Comparison of ENCODE assay signal across 13 cellular contexts in the genomic region with DNA sequence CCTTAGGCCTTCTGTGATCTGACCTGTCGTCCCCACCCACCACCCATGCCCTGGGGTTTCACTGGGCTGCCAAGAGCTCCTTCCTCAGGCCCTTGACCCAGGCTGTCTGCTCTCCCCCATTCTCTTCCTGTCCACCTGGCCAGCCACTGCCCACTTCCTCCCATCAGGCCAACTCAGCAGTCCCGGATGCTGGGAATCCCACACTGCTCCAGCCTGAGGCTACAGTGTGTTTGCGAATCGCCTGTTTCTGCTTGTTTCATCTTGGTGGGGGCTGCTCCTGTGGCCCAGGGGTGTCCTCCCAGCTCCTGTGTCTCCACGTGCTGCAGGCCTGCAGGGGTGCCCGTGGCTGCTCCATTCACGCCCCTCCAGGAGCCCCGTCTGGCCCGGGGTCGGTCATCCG. TPM values are rescaled to one million over a fixed set of nuclear protein-coding genes. Genes with fewer than 3 reads are reported as not detected.
DNase-seq lines count a peak whose midpoint lies in the region; ATAC-seq and TF ChIP-seq lines count a peak whose summit lies in the region.
"Had no signal": no experiment of that assay in that cellular context is flagged by ENCODE, and none has a peak within 500 bp of the region (broad histone marks: within the 10 kb centered on the region; RNA-seq: fewer than 3 reads in every experiment).

No MANE protein-coding gene starts in this region.

- H3K9me3 ChIP-seq in IMR-90 (ENCODE audit: control insufficient read depth, insufficient read depth, low read length) (no peaks in the 10 kb centered on the region), lower lobe of right lung (no peaks in the 10 kb centered on the region), body of pancreas (no peaks in the 10 kb centered on the region)
- H3K9me3 ChIP-seq: tibial artery had no signal

- peak overlapping the region; percentile 85 for H2AK9ac ChIP-seq in IMR-90 (replicated peaks; ENCODE audit: low read depth, low read length, poor library complexity)

- no peak for TF ChIP-seq RAD21 in IMR-90 (IDR thresholded peaks at IDR 0.05; ENCODE audit: low read length)

- peak overlapping the region; percentile 10 for H2AFZ ChIP-seq in IMR-90 (replicated peaks; ENCODE audit: low read length, poor library complexity)

- H3K4me2 ChIP-seq in IMR-90 (ENCODE audit: low read depth, low read length) = no peak overlapping the region

- no peaks in the 10 kb centered on the region for H3K36me3 Mint-ChIP-seq in activated B cell treated with CpG ODN at 0.5 μM for 24 hours (ENCODE audit: low read depth)

- H3K14ac ChIP-seq in IMR-90 (replicated peaks; ENCODE audit: low read depth, low read length) = no peak overlapping the region

- H2BK5ac ChIP-seq in IMR-90 (ENCODE audit: low read depth, low read length, poor library complexity, severe bottlenecking) = no peak overlapping the region

- H2BK20ac ChIP-seq in IMR-90 (ENCODE audit: low read depth, low read length) = 0 out of 2 replicates have a peak overlapping the region, but pooled peaks have one; percentile 10

- no peak for TF ChIP-seq CTCF in C4-2B (conservative IDR thresholded peaks at IDR 0.05)
- TF ChIP-seq CTCF in IMR-90 (conservative IDR thresholded peaks at IDR 0.05; ENCODE audit: low read depth, low read length) = no peak
- TF ChIP-seq CTCF in activated B cell treated with CpG ODN at 0.5 μM for 24 hours (IDR thresholded peaks at IDR 0.05) = no peak
- no peak for TF ChIP-seq CTCF in lower lobe of right lung (IDR thresholded peaks at IDR 0.05)
- TF ChIP-seq CTCF in body of pancreas (IDR thresholded peaks at IDR 0.05) = no peak

- intact Hi-C loops in IMR-90 (cut with micrococcal nuclease) = loop anchor here (5.0 kb wide), 1 partner anchor 268 kb away; the partner anchor contains the start of gene SOX8
- intact Hi-C loops in activated B cell treated with CpG ODN at 0.5 μM for 24 hours (cut with micrococcal nuclease) = loop anchor here (1.0 to 5.0 kb wide), 2 partner anchors 74 to 163 kb away; partner anchors contain the start of genes CHTF18 and RPUSD1
- intact Hi-C loops in lower lobe of right lung (cut with DNase I) = no loop called here
- intact Hi-C loops in body of pancreas (cut with DNase I) = loop anchor here (5.0 kb wide), 1 partner anchor 338 kb away; no protein-coding TSS in a partner anchor

- H3K4me1 ChIP-seq in IMR-90 (ENCODE audit: control insufficient read depth, insufficient read depth, low read length) (peaks cover 14% of the 10 kb centered on the region; the same call in 1 of the 2 replicates), lower lobe of right lung (peaks cover 18% of the 10 kb centered on the region), body of pancreas (peaks cover 52% of the 10 kb centered on the region)

- H2AK5ac ChIP-seq in IMR-90 (ENCODE audit: low read depth, low read length) = peak overlapping the region; percentile 42; the same call in 1 of the 2 replicates

- dilution Hi-C loops in IMR-90 (cut with HindIII; ENCODE audit: low sequenced_read_pairs, unreplicated experiment) = no loop called here

- no peak for DNase-seq in IMR-90
- DNase-seq in activated B cell treated with CpG ODN at 0.5 μM for 24 hours = no peak
- DNase-seq in lower lobe of right lung = no peak
- no peak for DNase-seq in body of pancreas
- DNase-seq in OCI-M2 (lab: John Stamatoyannopoulos, UW; ENCODE audit: unreplicated experiment) = no peak
- DNase-seq: activated effector memory CD4-positive, alpha-beta T cell treated with anti-CD3 and anti-CD28 coated beads, Interleukin-2, amount 50 U/mL, for 16 hours had no signal

- TF ChIP-seq POLR2A in IMR-90 (IDR thresholded peaks at IDR 0.05; ENCODE audit: low read depth, low read length) = no peak
- TF ChIP-seq POLR2A in body of pancreas (IDR thresholded peaks at IDR 0.05) = no peak

- CTCF ChIA-PET in IMR-90 (lab: Yijun Ruan, JAX) (no interaction called here), activated B cell treated with CpG ODN at 0.5 μM for 24 hours (lab: Charles Lee) (interaction anchor here (1.5 to 2.6 kb wide), 2 partner anchors 71 to 388 kb away, joined by 6 to 13 read pairs; no protein-coding TSS in a partner anchor)

- peak overlapping the region; percentile 82 for H3K27ac ChIP-seq in C4-2B
- no peak overlapping the region for H3K27ac ChIP-seq in IMR-90 (ENCODE audit: insufficient read depth, low read length)
- no peak overlapping the region for H3K27ac ChIP-seq in lower lobe of right lung
- no peak overlapping the region for H3K27ac ChIP-seq in body of pancreas
- H3K27ac ChIP-seq: cardiac muscle cell, tibial artery had no signal

- H3K9me1 ChIP-seq in IMR-90 (ENCODE audit: insufficient read depth, low read length) = no peaks in the 10 kb centered on the region

- H3K27me3 ChIP-seq in IMR-90 (ENCODE audit: control insufficient read depth, insufficient read depth, low read length) = no peaks in the 10 kb centered on the region
- peaks cover 37% of the 10 kb centered on the region for H3K27me3 ChIP-seq in lower lobe of right lung (ENCODE audit: low read depth)
- peaks cover 0 to 16% of the 10 kb centered on the region in 2 donors for H3K27me3 ChIP-seq in body of pancreas

- H4K8ac ChIP-seq in IMR-90 (ENCODE audit: low read depth in 2 of 2, low read length in 2 of 2) = no peak overlapping the region

- H3K56ac ChIP-seq in IMR-90 (ENCODE audit: extremely low read depth, insufficient read depth, low read length) = no peak overlapping the region

- no TSS peak for BruUV-seq in IMR-90 (replicated peaks; lab: Mats Ljungman, UMichigan)

- no peak overlapping the region for H4K5ac ChIP-seq in IMR-90 (ENCODE audit: low read depth, low read length)

- POLR2A ChIA-PET in IMR-90 (lab: Charles Lee; ENCODE audit: unreplicated experiment) = no interaction called here
- POLR2A ChIA-PET in activated B cell treated with CpG ODN at 0.5 μM for 24 hours (lab: Charles Lee) = interaction anchor here (1.3 kb wide), 1 partner anchor 14 kb away, joined by 5 read pairs; no protein-coding TSS in a partner anchor

- no peak overlapping the region for H3K18ac ChIP-seq in IMR-90 (ENCODE audit: low read depth, low read length)

- ATAC-seq in IMR-90 (ENCODE audit: low read depth) (no peak), activated B cell treated with CpG ODN at 0.5 μM for 24 hours (ENCODE audit: low read depth) (no peak), lower lobe of right lung (no peak), body of pancreas (no peak), HG02885 (IDR thresholded peaks at IDR 0.05; ENCODE audit: poor library complexity, unreplicated experiment) (no peak), GM19397 (IDR thresholded peaks at IDR 0.05; ENCODE audit: unreplicated experiment) (no peak)

- H3K4me3 ChIP-seq in IMR-90 (ENCODE audit: insufficient read depth, low read depth, low read length) (no peak overlapping the region), lower lobe of right lung (peak overlapping the region; percentile 34), body of pancreas (no peak overlapping the region)

- H3K9me3 Mint-ChIP-seq in activated B cell treated with CpG ODN at 0.5 μM for 24 hours = no peaks in the 10 kb centered on the region

- peaks cover 11% of the 10 kb centered on the region for H3K4me1 Mint-ChIP-seq in activated B cell treated with CpG ODN at 0.5 μM for 24 hours

- H3K79me1 ChIP-seq in IMR-90 (ENCODE audit: low read depth in 1 of 2, low read length in 2 of 2) = peaks cover 5 to 16% of the 10 kb centered on the region in 2 experiments

- H3K4me3 Mint-ChIP-seq in activated B cell treated with CpG ODN at 0.5 μM for 24 hours = peak overlapping the region; percentile 36

- peaks cover 10% of the 10 kb centered on the region for H3K27me3 Mint-ChIP-seq in activated B cell treated with CpG ODN at 0.5 μM for 24 hours

- H4K91ac ChIP-seq in IMR-90 (ENCODE audit: insufficient read depth, low read depth, low read length) = no peak overlapping the region

- peaks cover 11% of the 10 kb centered on the region for H4K20me1 ChIP-seq in IMR-90 (ENCODE audit: insufficient read depth, low read length)

- H3K23ac ChIP-seq in IMR-90 (ENCODE audit: low read depth, low read length) = no peak overlapping the region

- H3K36me3 ChIP-seq in IMR-90 (ENCODE audit: control insufficient read depth, insufficient read depth, low read length) (no peaks in the 10 kb centered on the region), lower lobe of right lung (no peaks in the 10 kb centered on the region), body of pancreas (replicated peaks in 1 of 2; ENCODE audit: insufficient read depth in 1 of 2, low read depth in 2 of 2) (no peaks in the 10 kb centered on the region)
- H3K36me3 ChIP-seq: cardiac muscle cell, tibial artery had no signal

- no peak overlapping the region for H3K27ac Mint-ChIP-seq in activated B cell treated with CpG ODN at 0.5 μM for 24 hours

- in situ Hi-C loops in IMR-90 (cut with MboI; ENCODE audit: low sequenced_read_pairs) = loop anchor here (5.0 to 25.0 kb wide), 2 partner anchors 73 to 348 kb away; partner anchors contain the start of genes CHTF18, RPUSD1 and SSTR5

- WGBS in IMR-90 (ENCODE audit: extremely low coverage in 2 of 2, insufficient read length in 1 of 2), 2 experiments = 84% methylated on average over 11 of the region's 11 CpGs; no CpG with 5 or more reads in 1 of the 2 experiments
- WGBS in body of pancreas, 2 donors = 74 to 81% methylated on average over 2 to 11 of the region's 11 CpGs

- H2BK120ac ChIP-seq in IMR-90 (ENCODE audit: low read depth, low read length) = no peak overlapping the region

- H3K4ac ChIP-seq in IMR-90 (ENCODE audit: low read depth, low read length) = no peak overlapping the region

- H3K9ac ChIP-seq in IMR-90 (ENCODE audit: low read depth, low read length) = no peak overlapping the region

- no peak overlapping the region for H2BK15ac ChIP-seq in IMR-90 (ENCODE audit: low read depth, low read length)

RNA-seq across cellular contexts. Expression of gene METRN, which starts 0.8 kb away (rescaled TPM):
- total RNA-seq in IMR-90 (2012; rRNA removed) = 6.1 and 8.6 TPM in 2 replicates
- polyA plus RNA-seq in IMR-90 (2012; rRNA removed) = 48.2 and 91.1 TPM in 2 replicates
- 17.8 and 53.0 TPM in 2 replicates for polyA plus RNA-seq in IMR-90 (2012; cell fraction: cytosol; rRNA removed)
- 15.9 and 43.0 TPM in 2 replicates for polyA plus RNA-seq in IMR-90 (2012; cell fraction: nucleus; rRNA removed; ENCODE audit: low replicate concordance)
- total RNA-seq in activated B cell treated with CpG ODN at 0.5 μM for 24 hours = 5.0 and 6.7 TPM in 2 replicates
- total RNA-seq in lower lobe of right lung = 35.9 TPM
- total RNA-seq in body of pancreas = 10 to 100 TPM; 36.6 to 71.9 TPM

RNA-seq across cellular contexts. Expression of gene ANTKMT, which starts 6.9 kb away (rescaled TPM):
- total RNA-seq in IMR-90 (2012; rRNA removed) = 7.3 and 7.5 TPM in 2 replicates
- 16.2 and 25.7 TPM in 2 replicates for polyA plus RNA-seq in IMR-90 (2012; rRNA removed)
- 62.9 and 94.1 TPM in 2 replicates for polyA plus RNA-seq in IMR-90 (2012; cell fraction: cytosol; rRNA removed)
- polyA plus RNA-seq in IMR-90 (2012; cell fraction: nucleus; rRNA removed; ENCODE audit: low replicate concordance) = 58.1 and 200 TPM in 2 replicates
- total RNA-seq in activated B cell treated with CpG ODN at 0.5 μM for 24 hours = 58.0 and 67.4 TPM in 2 replicates
- total RNA-seq in lower lobe of right lung = 36.5 TPM
- 100 to 1,000 TPM in 1 of 2 donors, 10 to 100 TPM in 1; 71.6 to 189 TPM for total RNA-seq in body of pancreas

RNA-seq across cellular contexts. Expression of gene FBXL16, which starts 8.5 kb away (rescaled TPM):
- total RNA-seq in IMR-90 (2012; rRNA removed) (0.18 and 0.56 TPM in 2 replicates), activated B cell treated with CpG ODN at 0.5 μM for 24 hours (0.75 and 0.88 TPM in 2 replicates), lower lobe of right lung (11.0 TPM), body of pancreas (1 to 10 TPM; 1.0 to 2.3 TPM)
- polyA plus RNA-seq in IMR-90 (2012; rRNA removed) = 2.2 and 3.0 TPM in 2 replicates
- polyA plus RNA-seq in IMR-90 (2012; cell fraction: cytosol; rRNA removed) = 0.88 and 2.6 TPM in 2 replicates
- polyA plus RNA-seq in IMR-90 (2012; cell fraction: nucleus; rRNA removed; ENCODE audit: low replicate concordance) = 1.6 and 4.8 TPM in 2 replicates
- total RNA-seq: LHCN-M2, posterior vena cava had no signal

RNA-seq across cellular contexts. Expression of gene CCDC78, which starts 12.2 kb away (rescaled TPM):
- 0.54 and 0.56 TPM in 2 replicates for total RNA-seq in IMR-90 (2012; rRNA removed)
- polyA plus RNA-seq in IMR-90 (2012; rRNA removed) = 4.6 and 5.5 TPM in 2 replicates
- 0.21 and 1.0 TPM in 2 replicates for polyA plus RNA-seq in IMR-90 (2012; cell fraction: cytosol; rRNA removed)
- polyA plus RNA-seq in IMR-90 (2012; cell fraction: nucleus; rRNA removed; ENCODE audit: low replicate concordance) = 31.9 and 80.5 TPM in 2 replicates
- total RNA-seq in activated B cell treated with CpG ODN at 0.5 μM for 24 hours = 4.8 and 7.8 TPM in 2 replicates
- 26.1 TPM for total RNA-seq in lower lobe of right lung
- not detected for total RNA-seq in body of pancreas

RNA-seq across cellular contexts. Expression of gene HAGHL, which starts 12.8 kb away (rescaled TPM):
- total RNA-seq in IMR-90 (2012; rRNA removed) = 3.0 and 3.1 TPM in 2 replicates
- 12.5 and 17.5 TPM in 2 replicates for polyA plus RNA-seq in IMR-90 (2012; rRNA removed)
- polyA plus RNA-seq in IMR-90 (2012; cell fraction: cytosol; rRNA removed) = 12.2 and 17.9 TPM in 2 replicates
- polyA plus RNA-seq in IMR-90 (2012; cell fraction: nucleus; rRNA removed; ENCODE audit: low replicate concordance) = 69.8 and 233 TPM in 2 replicates
- total RNA-seq in activated B cell treated with CpG ODN at 0.5 μM for 24 hours = 10.8 and 10.9 TPM in 2 replicates
- total RNA-seq in lower lobe of right lung = 15.6 TPM
- 1 to 10 TPM in 1 of 2 donors, not detected in 1; 2.6 TPM for total RNA-seq in body of pancreas
